ENCODE assay signal across 26 cellular contexts in genomic region chr13:60356970-60357369, GRCh38.
"Had no signal": no experiment of that assay in that cellular context is flagged by ENCODE, and none has a peak within 500 bp of the region (broad histone marks: within the 10 kb centered on the region; RNA-seq: fewer than 3 reads in every experiment).

No MANE protein-coding gene starts in this region.

- DNase-seq: activated CD4-positive, alpha-beta T cell treated with anti-CD3 and anti-CD28 coated beads for 4 hours; activated CD8-positive, alpha-beta memory T cell treated with anti-CD3 and anti-CD28 coated beads, Interleukin-2, amount 50 U/mL, for 4 hours; activated CD8-positive, alpha-beta T cell treated with anti-CD3 and anti-CD28 coated beads for 36 hours; activated gamma-delta T cell treated with Interleukin-2 at 50 U/mL for 16 hours; activated naive CD4-positive, alpha-beta T cell treated with anti-CD3 and anti-CD28 coated beads, Interleukin-2, amount 10 ng/mL, durations not matched to agents 7 days and 5 days; activated naive CD8-positive, alpha-beta T cell treated with anti-CD3 and anti-CD28 coated beads, Interleukin-2, amount 10 ng/mL, durations not matched to agents 7 days and 5 days; activated T-cell treated with anti-CD3 and anti-CD28 coated beads, Interleukin-2, amount 50 U/mL, for 72 hours; adrenal gland; anterior cingulate cortex; cerebellar nuclear complex; MG63; NCI-H1092; NCI-H1417; NCI-H2029; NCI-H2107; NCI-H2171 treated with DMSO at 0.1 percent for 48 hours; NCI-H226; NCI-H526 treated with DMSO at 0.1 percent for 48 hours; NCI-H82; Right ventricle myocardium superior; T-cell; WERI-Rb-1 had no signal

- ATAC-seq: activated CD8-positive, alpha-beta T cell treated with anti-CD3 and anti-CD28 coated beads for 36 hours; activated T-cell treated with anti-CD3 and anti-CD28 coated beads, Interleukin-2, amount 50 U/mL, for 72 hours; Panc1; T-cell had no signal

- H3K9ac ChIP-seq: KMS-11 had no signal

- H3K4me2 ChIP-seq: KMS-11 had no signal

- H3K36me3 ChIP-seq: adrenal gland, MG63, WERI-Rb-1 had no signal

- H3K27me3 ChIP-seq: adrenal gland, MG63 had no signal

- H3K4me3 ChIP-seq: adrenal gland, MG63 had no signal

- H3K27ac ChIP-seq: adrenal gland, KMS-11, RWPE1, WERI-Rb-1 had no signal

- H3K9me3 ChIP-seq: adrenal gland, MG63 had no signal

- H3K4me1 ChIP-seq: adrenal gland had no signal

- FAIRE-seq: colon had no signal
